1 cellular context compared by ENCODE assay signal in the genomic region with DNA sequence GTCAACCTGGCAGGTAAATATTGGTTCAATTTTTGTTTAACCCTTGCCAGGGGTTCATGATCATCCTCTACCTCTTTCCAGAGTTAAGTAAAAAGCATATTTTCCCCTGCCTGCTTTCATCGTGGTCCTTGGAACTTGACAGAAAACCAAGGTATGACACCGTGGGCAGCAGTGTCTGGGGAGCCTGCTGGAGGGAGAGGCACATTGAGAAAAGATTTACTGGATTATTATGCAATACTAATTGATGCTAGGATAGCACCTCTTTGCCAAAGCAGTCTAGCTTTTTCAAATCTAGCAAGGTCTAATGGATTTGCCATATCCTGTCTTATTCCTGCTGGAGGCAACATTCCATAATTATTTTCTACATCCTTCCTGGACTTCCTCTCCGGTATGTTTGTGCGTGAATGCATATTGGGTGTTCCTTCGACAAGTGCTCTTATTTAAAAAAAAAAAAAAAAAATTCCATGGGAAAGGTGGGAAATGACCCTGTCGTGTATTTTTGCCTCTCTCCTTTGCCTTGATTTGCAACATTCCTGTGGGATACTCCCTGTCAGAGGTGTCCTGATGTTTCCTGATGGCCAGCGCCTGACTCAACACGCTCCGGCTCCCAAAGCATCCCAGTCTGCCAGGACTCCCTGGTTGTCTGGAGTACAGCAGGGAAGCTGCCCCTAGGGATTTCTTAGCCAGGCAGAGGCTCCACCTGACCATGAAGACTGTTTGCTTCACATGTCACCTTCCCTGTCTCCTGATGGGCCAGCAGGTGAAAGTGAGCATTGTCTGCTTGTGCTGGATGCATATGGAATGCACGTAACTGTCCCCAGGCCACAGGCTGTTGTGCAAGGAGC.
TF ChIP-seq lines count a peak whose summit lies in the region.

No MANE protein-coding gene starts in this region.

TF ChIP-seq in K562, 482 proteins besides CTCF, POLR2A, EP300 and RAD21 (continues in another document):
- TF ChIP-seq BCL6 (CRISPR knock-in tag; IDR thresholded peaks at IDR 0.05) (no peak), FOS (IDR thresholded peaks at IDR 0.05; ENCODE audit: extremely low read depth, insufficient read length) (no peak), NR2C2 (CRISPR knock-in tag; IDR thresholded peaks at IDR 0.05) (no peak), NR2C2 (tag; IDR thresholded peaks at IDR 0.05) (no peak), POLR2B (IDR thresholded peaks at IDR 0.05; ENCODE audit: low read depth, partially characterized antibody) (peak; percentile 72), NFXL1 (CRISPR knock-in tag; IDR thresholded peaks at IDR 0.05) (no peak), EWSR1 (IDR thresholded peaks at IDR 0.05; ENCODE audit: borderline replicate concordance, low read depth, partially characterized antibody) (no peak), ZNF668 (CRISPR knock-in tag; IDR thresholded peaks at IDR 0.05) (peak; percentile 68; the same call in 1 of the 2 replicates), HDGF (IDR thresholded peaks at IDR 0.05) (peak; percentile 79; the same call in 1 of the 2 replicates), NFE2L1 (tag; IDR thresholded peaks at IDR 0.05; ENCODE audit: borderline replicate concordance, low read depth) (no peak), GTF2A2 (tag; IDR thresholded peaks at IDR 0.05) (0 out of 2 replicates have a peak, but pooled peaks have one; percentile 28), MYNN (IDR thresholded peaks at IDR 0.05) (peak; percentile 11; the same call in 1 of the 2 replicates), MYNN (CRISPR knock-in tag; IDR thresholded peaks at IDR 0.05) (no peak), ZNF77 (CRISPR knock-in tag; IDR thresholded peaks at IDR 0.05) (0 out of 2 replicates have a peak, but pooled peaks have one; percentile 51), MTA1 (IDR thresholded peaks at IDR 0.05; ENCODE audit: borderline replicate concordance) (no peak), PHB (CRISPR knock-in tag; IDR thresholded peaks at IDR 0.05) (no peak), WHSC1 (IDR thresholded peaks at IDR 0.05; ENCODE audit: low read length) (peak; percentile 27), ESRRB (CRISPR knock-in tag; IDR thresholded peaks at IDR 0.05; ENCODE audit: borderline replicate concordance) (no peak), POLR2AphosphoS2 (IDR thresholded peaks at IDR 0.05; ENCODE audit: low read length) (peak; percentile 96), DPF2 (IDR thresholded peaks at IDR 0.05) (0 out of 2 replicates have a peak, but pooled peaks have one; percentile 14), YBX1 (IDR thresholded peaks at IDR 0.05) (no peak), ZNF830 (CRISPR knock-in tag; IDR thresholded peaks at IDR 0.05) (0 out of 2 replicates have a peak, but pooled peaks have one; percentile 21), MCM5 (IDR thresholded peaks at IDR 0.05; ENCODE audit: low read depth) (no peak), SAP30 (IDR thresholded peaks at IDR 0.05; ENCODE audit: borderline replicate concordance, insufficient read depth, low read depth, low read length, poor library complexity, severe bottlenecking) (peak; percentile 10)
- TF ChIP-seq, protein P1, sequence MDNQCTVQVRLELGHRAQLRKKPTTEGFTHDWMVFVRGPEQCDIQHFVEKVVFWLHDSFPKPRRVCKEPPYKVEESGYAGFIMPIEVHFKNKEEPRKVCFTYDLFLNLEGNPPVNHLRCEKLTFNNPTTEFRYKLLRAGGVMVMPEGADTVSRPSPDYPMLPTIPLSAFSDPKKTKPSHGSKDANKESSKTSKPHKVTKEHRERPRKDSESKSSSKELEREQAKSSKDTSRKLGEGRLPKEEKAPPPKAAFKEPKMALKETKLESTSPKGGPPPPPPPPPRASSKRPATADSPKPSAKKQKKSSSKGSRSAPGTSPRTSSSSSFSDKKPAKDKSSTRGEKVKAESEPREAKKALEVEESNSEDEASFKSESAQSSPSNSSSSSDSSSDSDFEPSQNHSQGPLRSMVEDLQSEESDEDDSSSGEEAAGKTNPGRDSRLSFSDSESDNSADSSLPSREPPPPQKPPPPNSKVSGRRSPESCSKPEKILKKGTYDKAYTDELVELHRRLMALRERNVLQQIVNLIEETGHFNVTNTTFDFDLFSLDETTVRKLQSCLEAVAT (IDR thresholded peaks at IDR 0.05), result peak; percentile 36 to 44; a peak in 1 of 4 replicates
- TF ChIP-seq, protein P2, sequence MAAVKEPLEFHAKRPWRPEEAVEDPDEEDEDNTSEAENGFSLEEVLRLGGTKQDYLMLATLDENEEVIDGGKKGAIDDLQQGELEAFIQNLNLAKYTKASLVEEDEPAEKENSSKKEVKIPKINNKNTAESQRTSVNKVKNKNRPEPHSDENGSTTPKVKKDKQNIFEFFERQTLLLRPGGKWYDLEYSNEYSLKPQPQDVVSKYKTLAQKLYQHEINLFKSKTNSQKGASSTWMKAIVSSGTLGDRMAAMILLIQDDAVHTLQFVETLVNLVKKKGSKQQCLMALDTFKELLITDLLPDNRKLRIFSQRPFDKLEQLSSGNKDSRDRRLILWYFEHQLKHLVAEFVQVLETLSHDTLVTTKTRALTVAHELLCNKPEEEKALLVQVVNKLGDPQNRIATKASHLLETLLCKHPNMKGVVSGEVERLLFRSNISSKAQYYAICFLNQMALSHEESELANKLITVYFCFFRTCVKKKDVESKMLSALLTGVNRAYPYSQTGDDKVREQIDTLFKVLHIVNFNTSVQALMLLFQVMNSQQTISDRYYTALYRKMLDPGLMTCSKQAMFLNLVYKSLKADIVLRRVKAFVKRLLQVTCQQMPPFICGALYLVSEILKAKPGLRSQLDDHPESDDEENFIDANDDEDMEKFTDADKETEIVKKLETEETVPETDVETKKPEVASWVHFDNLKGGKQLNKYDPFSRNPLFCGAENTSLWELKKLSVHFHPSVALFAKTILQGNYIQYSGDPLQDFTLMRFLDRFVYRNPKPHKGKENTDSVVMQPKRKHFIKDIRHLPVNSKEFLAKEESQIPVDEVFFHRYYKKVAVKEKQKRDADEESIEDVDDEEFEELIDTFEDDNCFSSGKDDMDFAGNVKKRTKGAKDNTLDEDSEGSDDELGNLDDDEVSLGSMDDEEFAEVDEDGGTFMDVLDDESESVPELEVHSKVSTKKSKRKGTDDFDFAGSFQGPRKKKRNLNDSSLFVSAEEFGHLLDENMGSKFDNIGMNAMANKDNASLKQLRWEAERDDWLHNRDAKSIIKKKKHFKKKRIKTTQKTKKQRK (IDR thresholded peaks at IDR 0.05; ENCODE audit: borderline replicate concordance, low read depth, low read length), result no peak
- TF ChIP-seq, protein P3, sequence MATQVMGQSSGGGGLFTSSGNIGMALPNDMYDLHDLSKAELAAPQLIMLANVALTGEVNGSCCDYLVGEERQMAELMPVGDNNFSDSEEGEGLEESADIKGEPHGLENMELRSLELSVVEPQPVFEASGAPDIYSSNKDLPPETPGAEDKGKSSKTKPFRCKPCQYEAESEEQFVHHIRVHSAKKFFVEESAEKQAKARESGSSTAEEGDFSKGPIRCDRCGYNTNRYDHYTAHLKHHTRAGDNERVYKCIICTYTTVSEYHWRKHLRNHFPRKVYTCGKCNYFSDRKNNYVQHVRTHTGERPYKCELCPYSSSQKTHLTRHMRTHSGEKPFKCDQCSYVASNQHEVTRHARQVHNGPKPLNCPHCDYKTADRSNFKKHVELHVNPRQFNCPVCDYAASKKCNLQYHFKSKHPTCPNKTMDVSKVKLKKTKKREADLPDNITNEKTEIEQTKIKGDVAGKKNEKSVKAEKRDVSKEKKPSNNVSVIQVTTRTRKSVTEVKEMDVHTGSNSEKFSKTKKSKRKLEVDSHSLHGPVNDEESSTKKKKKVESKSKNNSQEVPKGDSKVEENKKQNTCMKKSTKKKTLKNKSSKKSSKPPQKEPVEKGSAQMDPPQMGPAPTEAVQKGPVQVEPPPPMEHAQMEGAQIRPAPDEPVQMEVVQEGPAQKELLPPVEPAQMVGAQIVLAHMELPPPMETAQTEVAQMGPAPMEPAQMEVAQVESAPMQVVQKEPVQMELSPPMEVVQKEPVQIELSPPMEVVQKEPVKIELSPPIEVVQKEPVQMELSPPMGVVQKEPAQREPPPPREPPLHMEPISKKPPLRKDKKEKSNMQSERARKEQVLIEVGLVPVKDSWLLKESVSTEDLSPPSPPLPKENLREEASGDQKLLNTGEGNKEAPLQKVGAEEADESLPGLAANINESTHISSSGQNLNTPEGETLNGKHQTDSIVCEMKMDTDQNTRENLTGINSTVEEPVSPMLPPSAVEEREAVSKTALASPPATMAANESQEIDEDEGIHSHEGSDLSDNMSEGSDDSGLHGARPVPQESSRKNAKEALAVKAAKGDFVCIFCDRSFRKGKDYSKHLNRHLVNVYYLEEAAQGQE (CRISPR knock-in tag; IDR thresholded peaks at IDR 0.05; ENCODE audit: low read depth), result no peak; the same call in 1 of the 2 replicates
- TF ChIP-seq, protein P4, sequence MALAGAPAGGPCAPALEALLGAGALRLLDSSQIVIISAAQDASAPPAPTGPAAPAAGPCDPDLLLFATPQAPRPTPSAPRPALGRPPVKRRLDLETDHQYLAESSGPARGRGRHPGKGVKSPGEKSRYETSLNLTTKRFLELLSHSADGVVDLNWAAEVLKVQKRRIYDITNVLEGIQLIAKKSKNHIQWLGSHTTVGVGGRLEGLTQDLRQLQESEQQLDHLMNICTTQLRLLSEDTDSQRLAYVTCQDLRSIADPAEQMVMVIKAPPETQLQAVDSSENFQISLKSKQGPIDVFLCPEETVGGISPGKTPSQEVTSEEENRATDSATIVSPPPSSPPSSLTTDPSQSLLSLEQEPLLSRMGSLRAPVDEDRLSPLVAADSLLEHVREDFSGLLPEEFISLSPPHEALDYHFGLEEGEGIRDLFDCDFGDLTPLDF (CRISPR knock-in tag; IDR thresholded peaks at IDR 0.05), result no peak
- TF ChIP-seq, protein P5, sequence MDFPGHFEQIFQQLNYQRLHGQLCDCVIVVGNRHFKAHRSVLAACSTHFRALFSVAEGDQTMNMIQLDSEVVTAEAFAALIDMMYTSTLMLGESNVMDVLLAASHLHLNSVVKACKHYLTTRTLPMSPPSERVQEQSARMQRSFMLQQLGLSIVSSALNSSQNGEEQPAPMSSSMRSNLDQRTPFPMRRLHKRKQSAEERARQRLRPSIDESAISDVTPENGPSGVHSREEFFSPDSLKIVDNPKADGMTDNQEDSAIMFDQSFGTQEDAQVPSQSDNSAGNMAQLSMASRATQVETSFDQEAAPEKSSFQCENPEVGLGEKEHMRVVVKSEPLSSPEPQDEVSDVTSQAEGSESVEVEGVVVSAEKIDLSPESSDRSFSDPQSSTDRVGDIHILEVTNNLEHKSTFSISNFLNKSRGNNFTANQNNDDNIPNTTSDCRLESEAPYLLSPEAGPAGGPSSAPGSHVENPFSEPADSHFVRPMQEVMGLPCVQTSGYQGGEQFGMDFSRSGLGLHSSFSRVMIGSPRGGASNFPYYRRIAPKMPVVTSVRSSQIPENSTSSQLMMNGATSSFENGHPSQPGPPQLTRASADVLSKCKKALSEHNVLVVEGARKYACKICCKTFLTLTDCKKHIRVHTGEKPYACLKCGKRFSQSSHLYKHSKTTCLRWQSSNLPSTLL (IDR thresholded peaks at IDR 0.05), result no peak
- TF ChIP-seq, protein P6, sequence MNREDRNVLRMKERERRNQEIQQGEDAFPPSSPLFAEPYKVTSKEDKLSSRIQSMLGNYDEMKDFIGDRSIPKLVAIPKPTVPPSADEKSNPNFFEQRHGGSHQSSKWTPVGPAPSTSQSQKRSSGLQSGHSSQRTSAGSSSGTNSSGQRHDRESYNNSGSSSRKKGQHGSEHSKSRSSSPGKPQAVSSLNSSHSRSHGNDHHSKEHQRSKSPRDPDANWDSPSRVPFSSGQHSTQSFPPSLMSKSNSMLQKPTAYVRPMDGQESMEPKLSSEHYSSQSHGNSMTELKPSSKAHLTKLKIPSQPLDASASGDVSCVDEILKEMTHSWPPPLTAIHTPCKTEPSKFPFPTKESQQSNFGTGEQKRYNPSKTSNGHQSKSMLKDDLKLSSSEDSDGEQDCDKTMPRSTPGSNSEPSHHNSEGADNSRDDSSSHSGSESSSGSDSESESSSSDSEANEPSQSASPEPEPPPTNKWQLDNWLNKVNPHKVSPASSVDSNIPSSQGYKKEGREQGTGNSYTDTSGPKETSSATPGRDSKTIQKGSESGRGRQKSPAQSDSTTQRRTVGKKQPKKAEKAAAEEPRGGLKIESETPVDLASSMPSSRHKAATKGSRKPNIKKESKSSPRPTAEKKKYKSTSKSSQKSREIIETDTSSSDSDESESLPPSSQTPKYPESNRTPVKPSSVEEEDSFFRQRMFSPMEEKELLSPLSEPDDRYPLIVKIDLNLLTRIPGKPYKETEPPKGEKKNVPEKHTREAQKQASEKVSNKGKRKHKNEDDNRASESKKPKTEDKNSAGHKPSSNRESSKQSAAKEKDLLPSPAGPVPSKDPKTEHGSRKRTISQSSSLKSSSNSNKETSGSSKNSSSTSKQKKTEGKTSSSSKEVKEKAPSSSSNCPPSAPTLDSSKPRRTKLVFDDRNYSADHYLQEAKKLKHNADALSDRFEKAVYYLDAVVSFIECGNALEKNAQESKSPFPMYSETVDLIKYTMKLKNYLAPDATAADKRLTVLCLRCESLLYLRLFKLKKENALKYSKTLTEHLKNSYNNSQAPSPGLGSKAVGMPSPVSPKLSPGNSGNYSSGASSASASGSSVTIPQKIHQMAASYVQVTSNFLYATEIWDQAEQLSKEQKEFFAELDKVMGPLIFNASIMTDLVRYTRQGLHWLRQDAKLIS (CRISPR knock-in tag; IDR thresholded peaks at IDR 0.05), result 0 out of 2 replicates have a peak, but pooled peaks have one; percentile 45
- TF ChIP-seq, protein P7, sequence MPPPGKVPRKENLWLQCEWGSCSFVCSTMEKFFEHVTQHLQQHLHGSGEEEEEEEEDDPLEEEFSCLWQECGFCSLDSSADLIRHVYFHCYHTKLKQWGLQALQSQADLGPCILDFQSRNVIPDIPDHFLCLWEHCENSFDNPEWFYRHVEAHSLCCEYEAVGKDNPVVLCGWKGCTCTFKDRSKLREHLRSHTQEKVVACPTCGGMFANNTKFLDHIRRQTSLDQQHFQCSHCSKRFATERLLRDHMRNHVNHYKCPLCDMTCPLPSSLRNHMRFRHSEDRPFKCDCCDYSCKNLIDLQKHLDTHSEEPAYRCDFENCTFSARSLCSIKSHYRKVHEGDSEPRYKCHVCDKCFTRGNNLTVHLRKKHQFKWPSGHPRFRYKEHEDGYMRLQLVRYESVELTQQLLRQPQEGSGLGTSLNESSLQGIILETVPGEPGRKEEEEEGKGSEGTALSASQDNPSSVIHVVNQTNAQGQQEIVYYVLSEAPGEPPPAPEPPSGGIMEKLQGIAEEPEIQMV (tag; conservative IDR thresholded peaks at IDR 0.05; ENCODE audit: low read depth), result peak; percentile 86
- TF ChIP-seq, protein P8, sequence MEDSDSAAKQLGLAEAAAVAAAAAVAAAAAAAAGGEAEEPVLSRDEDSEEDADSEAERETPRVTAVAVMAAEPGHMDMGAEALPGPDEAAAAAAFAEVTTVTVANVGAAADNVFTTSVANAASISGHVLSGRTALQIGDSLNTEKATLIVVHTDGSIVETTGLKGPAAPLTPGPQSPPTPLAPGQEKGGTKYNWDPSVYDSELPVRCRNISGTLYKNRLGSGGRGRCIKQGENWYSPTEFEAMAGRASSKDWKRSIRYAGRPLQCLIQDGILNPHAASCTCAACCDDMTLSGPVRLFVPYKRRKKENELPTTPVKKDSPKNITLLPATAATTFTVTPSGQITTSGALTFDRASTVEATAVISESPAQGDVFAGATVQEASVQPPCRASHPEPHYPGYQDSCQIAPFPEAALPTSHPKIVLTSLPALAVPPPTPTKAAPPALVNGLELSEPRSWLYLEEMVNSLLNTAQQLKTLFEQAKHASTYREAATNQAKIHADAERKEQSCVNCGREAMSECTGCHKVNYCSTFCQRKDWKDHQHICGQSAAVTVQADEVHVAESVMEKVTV (CRISPR knock-in tag; IDR thresholded peaks at IDR 0.05), result 0 out of 2 replicates have a peak, but pooled peaks have one; percentile 25
- TF ChIP-seq, protein P9, sequence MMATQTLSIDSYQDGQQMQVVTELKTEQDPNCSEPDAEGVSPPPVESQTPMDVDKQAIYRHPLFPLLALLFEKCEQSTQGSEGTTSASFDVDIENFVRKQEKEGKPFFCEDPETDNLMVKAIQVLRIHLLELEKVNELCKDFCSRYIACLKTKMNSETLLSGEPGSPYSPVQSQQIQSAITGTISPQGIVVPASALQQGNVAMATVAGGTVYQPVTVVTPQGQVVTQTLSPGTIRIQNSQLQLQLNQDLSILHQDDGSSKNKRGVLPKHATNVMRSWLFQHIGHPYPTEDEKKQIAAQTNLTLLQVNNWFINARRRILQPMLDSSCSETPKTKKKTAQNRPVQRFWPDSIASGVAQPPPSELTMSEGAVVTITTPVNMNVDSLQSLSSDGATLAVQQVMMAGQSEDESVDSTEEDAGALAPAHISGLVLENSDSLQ (IDR thresholded peaks at IDR 0.05), result no peak
